Comparison of ENCODE assay signal across 28 cellular contexts in genomic region chr17:56762144-56762543, GRCh38.
"Had no signal": no experiment of that assay in that cellular context is flagged by ENCODE, and none has a peak within 500 bp of the region (broad histone marks: within the 10 kb centered on the region; RNA-seq: fewer than 3 reads in every experiment).

No MANE protein-coding gene starts in this region.

- H3K4me3 ChIP-seq: colonic mucosa, gastrocnemius medialis, heart left ventricle, hepatocyte, left lung, prostate gland, right atrium auricular region, sigmoid colon, stomach, thyroid gland, upper lobe of right lung, uterus had no signal

- H3K4me3 Mint-ChIP-seq: dendritic cell treated with granulocyte-macrophage colony-stimulating factor and Interleukin-4, amounts not matched to agents 40 ng/mL and 50 ng/mL, for 4 days; endodermal cell; nephron progenitor cell; stimulated activated effector memory CD8-positive, alpha-beta T cell treated with anti-CD3 and anti-CD28 coated beads, Interleukin-12 subunit alpha, Interleukin-12 subunit beta, amount 100 ng/mL, for 72 hours had no signal

- H2AFZ ChIP-seq: hepatocyte had no signal

- H3K4me1 ChIP-seq: colonic mucosa, gastrocnemius medialis, heart left ventricle, left lung, prostate gland, right atrium auricular region, sigmoid colon, stomach, thyroid gland, upper lobe of right lung, uterus had no signal

- H3K36me3 ChIP-seq: colonic mucosa, gastrocnemius medialis, heart left ventricle, left lung, prostate gland, right atrium auricular region, sigmoid colon, stomach, thyroid gland, upper lobe of right lung, uterus had no signal

- H3K36me3 Mint-ChIP-seq: naive thymus-derived CD8-positive, alpha-beta T cell; stimulated activated effector memory CD8-positive, alpha-beta T cell treated with anti-CD3 and anti-CD28 coated beads, Interleukin-12 subunit alpha, Interleukin-12 subunit beta, amount 100 ng/mL, for 72 hours had no signal

- H3K27ac Mint-ChIP-seq: dendritic cell treated with granulocyte-macrophage colony-stimulating factor and Interleukin-4, amounts not matched to agents 40 ng/mL and 50 ng/mL, for 4 days; endodermal cell; nephron progenitor cell; stimulated activated effector memory CD8-positive, alpha-beta T cell treated with anti-CD3 and anti-CD28 coated beads, Interleukin-12 subunit alpha, Interleukin-12 subunit beta, amount 100 ng/mL, for 72 hours had no signal

- DNase-seq: colonic mucosa; effector CD8-positive, alpha-beta T cell; endodermal cell; foreskin fibroblast; gastrocnemius medialis; heart left ventricle; left cardiac atrium; left lung; mesendoderm; midbrain; naive thymus-derived CD8-positive, alpha-beta T cell; nephron progenitor cell; nucleus accumbens; sigmoid colon; stimulated activated CD4-positive, alpha-beta T cell treated with anti-CD3 and anti-CD28 coated beads, Interleukin-2, amount 100 ng/mL, for 24 hours; stimulated activated CD4-positive, alpha-beta T cell treated with anti-CD3 and anti-CD28 coated beads, Interleukin-4, amount 100 ng/mL, for 24 hours; stimulated activated naive CD4-positive, alpha-beta T cell treated with Interleukin-2 at 50 U/mL for 16 hours; stomach; thyroid gland; upper lobe of right lung; uterus had no signal

- H3K9me3 ChIP-seq: colonic mucosa, gastrocnemius medialis, heart left ventricle, left lung, prostate gland, right atrium auricular region, sigmoid colon, stomach, thyroid gland, upper lobe of right lung, uterus had no signal

- H3K9me3 Mint-ChIP-seq: dendritic cell treated with granulocyte-macrophage colony-stimulating factor and Interleukin-4, amounts not matched to agents 40 ng/mL and 50 ng/mL, for 4 days; naive thymus-derived CD8-positive, alpha-beta T cell; nephron progenitor cell; stimulated activated effector memory CD8-positive, alpha-beta T cell treated with anti-CD3 and anti-CD28 coated beads, Interleukin-12 subunit alpha, Interleukin-12 subunit beta, amount 100 ng/mL, for 72 hours had no signal

- H3K4me1 Mint-ChIP-seq: endodermal cell; stimulated activated effector memory CD8-positive, alpha-beta T cell treated with anti-CD3 and anti-CD28 coated beads, Interleukin-12 subunit alpha, Interleukin-12 subunit beta, amount 100 ng/mL, for 72 hours had no signal

- H3K27me3 Mint-ChIP-seq: dendritic cell treated with granulocyte-macrophage colony-stimulating factor and Interleukin-4, amounts not matched to agents 40 ng/mL and 50 ng/mL, for 4 days had no signal

- ATAC-seq: esophagus mucosa, gastrocnemius medialis, heart left ventricle, left cardiac atrium, left lung, upper lobe of right lung had no signal

- H3K27ac ChIP-seq: colonic mucosa, epithelial cell of prostate, gastrocnemius medialis, heart left ventricle, hepatocyte, left lung, prostate gland, right atrium auricular region, sigmoid colon, stomach, thyroid gland, upper lobe of right lung, uterus had no signal

- H3K4me2 ChIP-seq: hepatocyte had no signal

- H3K27me3 ChIP-seq: colonic mucosa, gastrocnemius medialis, left lung, right atrium auricular region, sigmoid colon, thyroid gland, uterus had no signal
